ENCODE assay signal across 30 cellular contexts in the genomic region with DNA sequence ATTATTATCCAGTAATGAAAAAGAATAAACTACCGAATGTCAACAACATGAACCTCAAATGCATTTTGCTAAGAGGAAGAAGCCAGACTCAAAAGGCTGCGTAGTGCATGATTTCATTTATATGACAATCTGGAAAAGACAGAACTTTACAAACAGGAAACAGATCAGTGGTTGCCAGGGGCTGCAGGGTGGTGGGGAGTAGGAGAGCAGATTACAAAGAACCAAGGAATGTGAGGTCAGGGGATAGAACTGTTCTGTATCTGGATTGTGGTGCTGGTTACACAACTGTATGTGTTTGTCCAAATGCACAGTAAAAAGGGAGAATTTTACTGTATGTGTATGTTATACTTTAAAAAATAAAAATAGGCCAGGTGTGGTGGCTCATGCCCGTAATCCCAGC. TPM values are rescaled to one million over a fixed set of nuclear protein-coding genes. Genes with fewer than 3 reads are reported as not detected.
"Had no signal": no experiment of that assay in that cellular context is flagged by ENCODE, and none has a peak within 500 bp of the region (broad histone marks: within the 10 kb centered on the region; RNA-seq: fewer than 3 reads in every experiment).

No MANE protein-coding gene starts in this region.

- DNase-seq: colonic mucosa; effector memory CD4-positive, alpha-beta T cell; foreskin melanocyte; glutamatergic neuron; heart right ventricle; hippocampal formation; left ventricle myocardium superior; lower lobe of right lung; naive thymus-derived CD8-positive, alpha-beta T cell; nephron progenitor cell; nucleus accumbens; ovary; posterior cingulate gyrus; psoas muscle; right cardiac atrium; spleen; stimulated activated CD4-positive, alpha-beta T cell treated with anti-CD3 and anti-CD28 coated beads, Interleukin-4, amount 100 ng/mL, for 4 hours; stimulated activated naive CD8-positive, alpha-beta T cell treated with anti-CD3 and anti-CD28 coated beads, Interleukin-15, Interleukin-2, amounts not matched to agents 100 U/mL and 50 U/mL, for 24 hours; substantia nigra; testis; tibial artery had no signal

- H3K4me3 ChIP-seq: colonic mucosa, esophagus muscularis mucosa, heart right ventricle, lower lobe of right lung, ovary, psoas muscle, skin epidermis, spleen, testis, tibial artery had no signal

- ATAC-seq: heart right ventricle; left ventricle myocardium superior; lower lobe of right lung; naive thymus-derived CD8-positive, alpha-beta T cell; psoas muscle; right cardiac atrium; stimulated activated memory B cell treated with anti-CD40 and anti-IgM and Interleukin-4, amounts not matched to agents 10 μg/mL and 1 μg/mL and 100 μg/mL, for 72 hours; stimulated activated naive CD8-positive, alpha-beta T cell treated with anti-CD3 and anti-CD28 coated beads, Interleukin-15, Interleukin-2, amounts not matched to agents 100 U/mL and 50 U/mL, for 24 hours had no signal

RNA-seq across cellular contexts. Expression of a gene that starts 23.9 kb away (rescaled TPM):
- total RNA-seq: endothelial cell of umbilical vein, epithelial cell of proximal tubule, fibroblast of lung, left ventricle myocardium superior, lower lobe of right lung, myocyte, renal cortical epithelial cell, right cardiac atrium had no signal
- polyA plus RNA-seq: endothelial cell of umbilical vein, fibroblast of lung, heart right ventricle, keratinocyte, right cardiac atrium had no signal
